ENCODE assay signal across 8 cellular contexts in genomic region chr6:37168809-37169457, GRCh38. TPM values are rescaled to one million over a fixed set of nuclear protein-coding genes. Genes with fewer than 3 reads are reported as not detected.
A peak's percentile ranks its signal among the peaks of the same experiment; 100 is the strongest.
DNase-seq lines count a peak whose midpoint lies in the region; ATAC-seq and TF ChIP-seq lines count a peak whose summit lies in the region.

No MANE protein-coding gene starts in this region.

- WGBS in adipose tissue, 3 donors, result 3 to 14% (median 3%) methylated on average over 23 to 24 of the region's 24 CpGs

- intact Hi-C loops in left ventricle myocardium inferior (cut with micrococcal nuclease), result no loop called here

- peak; percentile 35 to 49 for DNase-seq in NCI-H526 (lab: John Stamatoyannopoulos, UW)
- DNase-seq in NCI-H526 treated with DMSO at 0.1 percent for 48 hours (lab: John Stamatoyannopoulos, UW), result no peak
- peak; percentile 77 for DNase-seq in NCI-H2171 treated with DMSO at 0.1 percent for 48 hours (lab: John Stamatoyannopoulos, UW)
- no peak for DNase-seq in left ventricle myocardium inferior
- peak; percentile 49 for DNase-seq in pulmonary artery endothelial cell (ENCODE audit: low read depth, low spot score)
- DNase-seq in ureter (ENCODE audit: low spot score), result no peak

- H3K9me3 ChIP-seq in left ventricle myocardium inferior (replicated peaks), result no peaks in the 10 kb centered on the region

- peak overlapping the region; percentile 81 for H3K27ac ChIP-seq in adipose tissue (ENCODE audit: low read depth, low read length)
- H3K27ac ChIP-seq in left ventricle myocardium inferior (replicated peaks), result peak overlapping the region; percentile 95

- peak overlapping the region; percentile 98 for H3K4me3 ChIP-seq in left ventricle myocardium inferior

- no peak for TF ChIP-seq CTCF in left ventricle myocardium inferior (IDR thresholded peaks at IDR 0.05; ENCODE audit: borderline replicate concordance)

- no peaks in the 10 kb centered on the region for H3K27me3 ChIP-seq in left ventricle myocardium inferior (ENCODE audit: low read depth)

- peaks cover 53% of the 10 kb centered on the region for H3K4me1 ChIP-seq in left ventricle myocardium inferior

- H3K36me3 ChIP-seq in left ventricle myocardium inferior, result peaks cover 15% of the 10 kb centered on the region

- no peak for ATAC-seq in HG03432 (IDR thresholded peaks at IDR 0.05; ENCODE audit: unreplicated experiment)

RNA-seq across cellular contexts. Expression of gene PIM1, which starts 1.0 kb away (rescaled TPM):
- polyA plus RNA-seq in adipose tissue, result 100 to 1,000 TPM in 2 of 3 donors, 10 to 100 TPM in 1; 24.7 to 417 (median 201) TPM
- total RNA-seq in left ventricle myocardium inferior (28.9 TPM), pulmonary artery endothelial cell (3.2 and 3.6 TPM in 2 replicates), ureter (35.0 TPM)

Comparison
In these comparisons a context has a peak if more than half of its experiments do, and no peak if none do; other contexts are left out.
1. DNase-seq: peak in NCI-H526 (2 of 2), NCI-H2171 treated with DMSO at 0.1 percent for 48 hours (single experiment) and pulmonary artery endothelial cell (single experiment); none in NCI-H526 treated with DMSO at 0.1 percent for 48 hours (single experiment), left ventricle myocardium inferior (single experiment) and ureter (single experiment).